Comparison of ENCODE assay signal across 25 cellular contexts in the genomic region with DNA sequence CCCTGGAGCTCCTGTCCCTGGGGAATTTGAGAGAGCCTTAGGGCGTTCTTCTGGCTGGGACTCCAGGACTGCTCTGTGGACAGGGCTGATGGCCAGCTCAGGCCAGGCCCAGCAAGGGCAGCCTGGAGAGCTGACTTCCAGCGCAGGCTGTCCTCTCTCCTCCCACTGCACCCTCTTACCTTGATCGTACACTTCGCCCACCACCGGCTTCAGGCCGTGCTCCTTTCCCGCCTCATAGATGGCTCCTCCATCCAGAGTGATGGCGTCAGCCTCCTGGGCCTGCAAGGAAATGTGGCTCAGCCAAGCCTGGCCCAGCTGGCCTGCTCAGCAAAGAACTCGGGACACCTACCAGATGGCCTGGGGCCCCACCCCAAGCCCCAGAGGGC. TPM values are rescaled to one million over a fixed set of nuclear protein-coding genes. Genes with fewer than 3 reads are reported as not detected.
DNase-seq lines count a peak whose midpoint lies in the region; ATAC-seq and TF ChIP-seq lines count a peak whose summit lies in the region.
"Had no signal": no experiment of that assay in that cellular context is flagged by ENCODE, and none has a peak within 500 bp of the region (broad histone marks: within the 10 kb centered on the region; RNA-seq: fewer than 3 reads in every experiment).

No MANE protein-coding gene starts in this region.

- H3K4me1 Mint-ChIP-seq in endodermal cell = peaks cover 23% of the 10 kb centered on the region
- peaks cover 4% of the 10 kb centered on the region for H3K4me1 Mint-ChIP-seq in progenitor cell of endocrine pancreas (ENCODE audit: low read depth)

- intact Hi-C loops in breast epithelium (cut with DNase I; ENCODE audit: low total_unique reads) = no loop called here
- intact Hi-C loops in mammary epithelial cell (cut with micrococcal nuclease) = no loop called here

- H3K79me2 ChIP-seq in mammary epithelial cell (ENCODE audit: insufficient read depth, low read length) = no peaks in the 10 kb centered on the region

- H3K4me2 ChIP-seq in mammary epithelial cell (ENCODE audit: insufficient read depth, low read depth, low read length) = no peak overlapping the region
- H3K4me2 ChIP-seq: A549 had no signal

- TF ChIP-seq CTCF in breast epithelium (IDR thresholded peaks at IDR 0.05) = no peak
- no peak for TF ChIP-seq CTCF in mammary epithelial cell (conservative IDR thresholded peaks at IDR 0.05 in 1 of 2, IDR thresholded peaks at IDR 0.05 in 1 of 2; ENCODE audit: extremely low read depth in 1 of 2, insufficient read depth in 1 of 2, low read depth in 1 of 2, low read length in 2 of 2)
- TF ChIP-seq CTCF in GM20000 (IDR thresholded peaks at IDR 0.05; ENCODE audit: extremely low read depth, missing control alignments) = no peak
- TF ChIP-seq CTCF in endodermal cell (conservative IDR thresholded peaks at IDR 0.05) = no peak
- TF ChIP-seq CTCF in progenitor cell of endocrine pancreas (IDR thresholded peaks at IDR 0.05; ENCODE audit: unreplicated experiment) = no peak

- H3K36me3 Mint-ChIP-seq in endodermal cell (ENCODE audit: low read depth) = peaks cover 5% of the 10 kb centered on the region
- H3K36me3 Mint-ChIP-seq in progenitor cell of endocrine pancreas (ENCODE audit: insufficient read depth) = peaks cover 3% of the 10 kb centered on the region
- H3K36me3 Mint-ChIP-seq: brain, WTC11 had no signal

- in situ Hi-C loops in mammary epithelial cell (cut with MboI; ENCODE audit: low sequenced_read_pairs in 2 of 2) = no loop called here

- H3K9me3 ChIP-seq in breast epithelium (no peaks in the 10 kb centered on the region), mammary epithelial cell (replicated peaks; ENCODE audit: insufficient read depth, low read length) (no peaks in the 10 kb centered on the region), endodermal cell (ENCODE audit: control insufficient read depth, low read length) (no peaks in the 10 kb centered on the region)
- H3K9me3 ChIP-seq: A549, tibial nerve had no signal

- H3K27me3 Mint-ChIP-seq in endodermal cell (ENCODE audit: insufficient read depth) (peaks cover 31% of the 10 kb centered on the region), progenitor cell of endocrine pancreas (peaks cover 73% of the 10 kb centered on the region)

- BruUV-seq in mammary epithelial cell (replicated peaks; lab: Mats Ljungman, UMichigan) = no TSS peak

- H3K27ac Mint-ChIP-seq in endodermal cell (no peak overlapping the region), progenitor cell of endocrine pancreas (peak overlapping the region; percentile 16)
- H3K27ac Mint-ChIP-seq: stimulated activated naive CD8-positive, alpha-beta T cell treated with anti-CD3 and anti-CD28 coated beads, Interleukin-15, amount 100 ng/mL, for 72 hours; WTC11 had no signal

- peak overlapping the region; percentile 29 to 32 for H3K27ac ChIP-seq in breast epithelium
- no peak overlapping the region for H3K27ac ChIP-seq in mammary epithelial cell (ENCODE audit: insufficient read depth, low read depth, low read length)
- H3K27ac ChIP-seq in endodermal cell (ENCODE audit: low read depth, low read length) = no peak overlapping the region
- H3K27ac ChIP-seq: A549, tibial nerve had no signal

- dilution Hi-C loops in mammary epithelial cell (cut with HindIII; ENCODE audit: low sequenced_read_pairs) = no loop called here

- CTCF ChIA-PET in mammary epithelial cell (lab: Charles Lee; ENCODE audit: low non-redundant PET) = no interaction called here

- no peak overlapping the region for H3K4me3 Mint-ChIP-seq in endodermal cell
- H3K4me3 Mint-ChIP-seq in progenitor cell of endocrine pancreas (ENCODE audit: low read depth) = no peak overlapping the region
- H3K4me3 Mint-ChIP-seq: brain; stimulated activated naive CD8-positive, alpha-beta T cell treated with anti-CD3 and anti-CD28 coated beads, Interleukin-15, amount 100 ng/mL, for 72 hours; WTC11 had no signal

- peaks cover 3 to 16% of the 10 kb centered on the region in 2 donors for H3K4me1 ChIP-seq in breast epithelium
- H3K4me1 ChIP-seq in mammary epithelial cell (ENCODE audit: insufficient read depth, low read length) = peaks cover 24% of the 10 kb centered on the region
- H3K4me1 ChIP-seq in endodermal cell (ENCODE audit: control insufficient read depth, insufficient read depth, low read length) = peaks cover 3% of the 10 kb centered on the region

- 97% methylated on average over 8 of the region's 9 CpGs for WGBS in mammary epithelial cell (ENCODE audit: low coverage, missing lambda C conversion rate)
- WGBS in endodermal cell (ENCODE audit: insufficient coverage in 1 of 2, insufficient read length in 1 of 2), 2 experiments = 92 to 93% methylated on average over 7 to 9 of the region's 9 CpGs

- ATAC-seq in HG02840 (IDR thresholded peaks at IDR 0.05; ENCODE audit: low FRiP score, unreplicated experiment) = no peak
- ATAC-seq in GM19035 (IDR thresholded peaks at IDR 0.05; ENCODE audit: unreplicated experiment) = no peak
- ATAC-seq: A549; esophagus mucosa; stimulated activated naive CD8-positive, alpha-beta T cell treated with anti-CD3 and anti-CD28 coated beads, Interleukin-15, amount 100 ng/mL, for 72 hours; WTC11 had no signal

- H3K36me3 ChIP-seq in breast epithelium (no peaks in the 10 kb centered on the region), mammary epithelial cell (ENCODE audit: insufficient read depth, low read length) (no peaks in the 10 kb centered on the region), endodermal cell (ENCODE audit: control insufficient read depth, insufficient read depth, low read length) (no peaks in the 10 kb centered on the region)
- H3K36me3 ChIP-seq: tibial nerve had no signal

- no peak overlapping the region for H3K4me3 ChIP-seq in breast epithelium
- H3K4me3 ChIP-seq in mammary epithelial cell (replicated peaks in 1 of 3; ENCODE audit: insufficient read depth in 1 of 3, low read depth in 2 of 3, low read length in 3 of 3) = no peak overlapping the region
- H3K4me3 ChIP-seq in endodermal cell (ENCODE audit: low read length) = no peak overlapping the region
- H3K4me3 ChIP-seq: A549, tibial nerve had no signal

- DNase-seq in breast epithelium (ENCODE audit: low spot score in 2 of 2) (no peak), mammary epithelial cell (no peak), GM20000 (ENCODE audit: low spot score) (peak; percentile 12), endodermal cell (peak; percentile 42), progenitor cell of endocrine pancreas (ENCODE audit: low spot score, unreplicated experiment) (no peak), NCI-H2171 treated with DMSO at 0.1 percent for 48 hours (lab: John Stamatoyannopoulos, UW) (no peak)
- DNase-seq: C1 segment of cervical spinal cord; Calu3; effector memory CD4-positive, alpha-beta T cell; GOT3; mesenchymal stem cell; NCI-H1105 treated with DMSO at 0.1 percent for 48 hours; NCI-H526 treated with DMSO at 0.1 percent for 48 hours; occipital lobe; stimulated activated CD4-positive, alpha-beta T cell treated with anti-CD3 and anti-CD28 coated beads, Interleukin-12 subunit alpha, Interleukin-12 subunit beta, amount 100 ng/mL, for 4 hours; stimulated activated CD4-positive, alpha-beta T cell treated with anti-CD3 and anti-CD28 coated beads, Interleukin-4, amount 100 ng/mL, for 4 hours; stimulated activated naive CD8-positive, alpha-beta T cell treated with anti-CD3 and anti-CD28 coated beads, Interleukin-15, amount 100 ng/mL, for 72 hours had no signal

- no peak for TF ChIP-seq POLR2A in breast epithelium (IDR thresholded peaks at IDR 0.05)

- H4K20me1 ChIP-seq in mammary epithelial cell (ENCODE audit: insufficient read depth, low read length) = no peaks in the 10 kb centered on the region

- H3K9ac ChIP-seq in mammary epithelial cell (ENCODE audit: insufficient read depth, low read length) (no peak overlapping the region), endodermal cell (ENCODE audit: extremely low read depth, low read length, poor library complexity, severe bottlenecking) (no peak overlapping the region)

- H3K27me3 ChIP-seq in breast epithelium (no peaks in the 10 kb centered on the region), mammary epithelial cell (ENCODE audit: insufficient read depth, low read length) (no peaks in the 10 kb centered on the region), endodermal cell (ENCODE audit: control insufficient read depth, insufficient read depth, low read length, poor library complexity, severe bottlenecking) (peaks cover 18% of the 10 kb centered on the region)

- no peak overlapping the region for H2AFZ ChIP-seq in mammary epithelial cell (ENCODE audit: low read depth, low read length)

- H3K9me3 Mint-ChIP-seq in endodermal cell (no peaks in the 10 kb centered on the region), progenitor cell of endocrine pancreas (ENCODE audit: low read depth) (no peaks in the 10 kb centered on the region)
- H3K9me3 Mint-ChIP-seq: stimulated activated naive CD8-positive, alpha-beta T cell treated with anti-CD3 and anti-CD28 coated beads, Interleukin-15, amount 100 ng/mL, for 72 hours; WTC11 had no signal

RNA-seq across cellular contexts. Expression of a gene that starts 3.1 kb away (rescaled TPM):
- 10 to 100 TPM in 2 of 3 donors, 1 to 10 TPM in 1; 7.2 to 58.2 (median 10.2) TPM for total RNA-seq in breast epithelium
- 10 to 100 TPM in 1 of 2 donors, 1 to 10 TPM in 1; 5.8 to 11.7 TPM for total RNA-seq in mammary epithelial cell
- 5.7 TPM for polyA plus RNA-seq in mammary epithelial cell
- 2.7 TPM for polyA minus RNA-seq in mammary epithelial cell
- 10 to 100 TPM; 11.3 to 15.1 TPM for total RNA-seq in endodermal cell
- 4.8 TPM for polyA plus RNA-seq in endodermal cell (2013, experiment 1 of 2)
- polyA plus RNA-seq in endodermal cell (2013, experiment 2 of 2) = 5.1 TPM
- total RNA-seq in progenitor cell of endocrine pancreas = 4.8 and 5.0 TPM in 2 replicates

RNA-seq across cellular contexts. Expression of a gene that starts 57.8 kb away (rescaled TPM):
- total RNA-seq in breast epithelium = 10 to 100 TPM; 10.5 to 14.4 (median 12.0) TPM
- total RNA-seq in mammary epithelial cell = 1 to 10 TPM; 2.7 to 4.7 TPM
- 1.0 TPM for polyA plus RNA-seq in mammary epithelial cell
- polyA minus RNA-seq in mammary epithelial cell = 1.2 TPM
- under 1 TPM; 0.22 to 0.31 TPM for total RNA-seq in endodermal cell
- polyA plus RNA-seq in endodermal cell (2013, experiment 1 of 2) = 0.46 TPM
- polyA plus RNA-seq in endodermal cell (2013, experiment 2 of 2) = not detected
- 4.7 and 6.0 TPM in 2 replicates for total RNA-seq in progenitor cell of endocrine pancreas
- total RNA-seq: G401 had no signal

Comparison
In these comparisons a context has a peak if more than half of its experiments do, and no peak if none do; other contexts are left out.
1. H3K27ac ChIP-seq: peak in breast epithelium (2 of 2); none in mammary epithelial cell (single experiment) and endodermal cell (single experiment).
2. DNase-seq: peak in GM20000 (single experiment) and endodermal cell (single experiment); none in breast epithelium (0 of 2), mammary epithelial cell (single experiment), progenitor cell of endocrine pancreas (single experiment) and NCI-H2171 treated with DMSO at 0.1 percent for 48 hours (single experiment).